2 cellular contexts compared by ENCODE assay signal in genomic region chr7:151249034-151249731, GRCh38.
TF ChIP-seq lines count a peak whose summit lies in the region.

No MANE protein-coding gene starts in this region.

TF ChIP-seq in A549, 52 proteins besides CTCF, POLR2A, EP300 and RAD21:
- TF ChIP-seq MAFK (IDR thresholded peaks at IDR 0.05; ENCODE audit: partially characterized antibody) (no peak), NPAS2 (CRISPR knock-in tag; IDR thresholded peaks at IDR 0.05; ENCODE audit: borderline replicate concordance) (no peak), ESRRA (IDR thresholded peaks at IDR 0.05; ENCODE audit: borderline replicate concordance, low read length) (no peak), CHD4 (IDR thresholded peaks at IDR 0.05; ENCODE audit: borderline replicate concordance) (no peak), MAX (IDR thresholded peaks at IDR 0.05) (peak; percentile 78; the same call in 1 of the 2 replicates), PBX3 (IDR thresholded peaks at IDR 0.05) (no peak), NFE2L2 (conservative IDR thresholded peaks at IDR 0.05; ENCODE audit: low read length) (no peak), ZFP36 (IDR thresholded peaks at IDR 0.05; ENCODE audit: borderline replicate concordance, partially characterized antibody) (no peak), RNF2 (IDR thresholded peaks at IDR 0.05; ENCODE audit: borderline replicate concordance, low read depth) (0 out of 2 replicates have a peak, but pooled peaks have one; percentile 12), REST (IDR thresholded peaks at IDR 0.05) (no peak), ZSCAN20 (CRISPR knock-in tag; IDR thresholded peaks at IDR 0.05) (no peak), SREBF2 (IDR thresholded peaks at IDR 0.05) (no peak), ZNF302 (CRISPR knock-in tag; IDR thresholded peaks at IDR 0.05) (no peak)

TF ChIP-seq in HepG2, 621 proteins besides CTCF, POLR2A, EP300 and RAD21:
- TF ChIP-seq UBTF (CRISPR knock-in tag; IDR thresholded peaks at IDR 0.05) (peak; percentile 14; the same call in 1 of the 2 replicates), HNRNPUL1 (IDR thresholded peaks at IDR 0.05; ENCODE audit: low read depth, low read length) (no peak), ZNF776 (CRISPR knock-in tag; IDR thresholded peaks at IDR 0.05) (0 out of 2 replicates have a peak, but pooled peaks have one; percentile 51), ZBTB40 (IDR thresholded peaks at IDR 0.05) (no peak), ZBTB40 (CRISPR knock-in tag; IDR thresholded peaks at IDR 0.05) (peak; percentile 29; the same call in 1 of the 2 replicates), MAZ (IDR thresholded peaks at IDR 0.05; ENCODE audit: borderline replicate concordance, low read depth, low read length) (no peak), MAZ (CRISPR knock-in tag; IDR thresholded peaks at IDR 0.05; ENCODE audit: low read depth) (peak; percentile 5; the same call in 1 of the 2 replicates), ZFY (CRISPR knock-in tag; IDR thresholded peaks at IDR 0.05) (peak; percentile 25; the same call in 1 of the 2 replicates), MEIS1 (CRISPR knock-in tag; IDR thresholded peaks at IDR 0.05; ENCODE audit: borderline replicate concordance) (no peak), ZNF263 (CRISPR knock-in tag; IDR thresholded peaks at IDR 0.05) (0 out of 2 replicates have a peak, but pooled peaks have one; percentile 0), SIN3A (IDR thresholded peaks at IDR 0.05; ENCODE audit: borderline replicate concordance, low read depth, low read length) (0 out of 2 replicates have a peak, but pooled peaks have one; percentile 15), SMYD3 (CRISPR knock-in tag; IDR thresholded peaks at IDR 0.05) (no peak), ZNF770 (CRISPR knock-in tag; IDR thresholded peaks at IDR 0.05) (0 out of 2 replicates have a peak, but pooled peaks have one; percentile 5), EZH2 (conservative IDR thresholded peaks at IDR 0.05; ENCODE audit: low read depth, low read length) (0 out of 2 replicates have a peak, but pooled peaks have one; percentile 51), TFDP1 (CRISPR knock-in tag; IDR thresholded peaks at IDR 0.05; ENCODE audit: borderline replicate concordance) (peak; percentile 18; the same call in 1 of the 2 replicates), GABPB1 (CRISPR knock-in tag; IDR thresholded peaks at IDR 0.05) (peak; percentile 2; the same call in 1 of the 2 replicates), ADNP (CRISPR knock-in tag; IDR thresholded peaks at IDR 0.05) (no peak)
